16 cellular contexts compared by ENCODE assay signal in the genomic region with DNA sequence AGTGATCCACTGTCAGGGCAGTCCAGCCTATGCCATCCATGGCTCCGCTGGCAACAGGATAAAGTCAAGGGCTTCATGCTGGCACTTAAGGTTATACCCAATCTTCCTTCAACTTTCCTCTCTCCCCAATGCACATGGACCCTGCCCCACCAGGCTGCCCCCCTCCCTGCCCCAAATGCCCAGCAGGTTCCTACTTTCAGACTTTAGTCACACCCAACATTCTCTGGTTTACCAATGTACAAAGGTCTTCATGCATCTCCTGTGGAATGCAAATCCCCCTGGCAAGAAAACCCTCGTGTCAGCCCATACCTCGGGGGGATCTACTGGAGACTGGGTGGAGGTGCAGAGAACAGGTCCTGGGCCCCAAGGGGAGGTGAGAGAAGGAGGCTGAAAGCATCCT. TPM values are rescaled to one million over a fixed set of nuclear protein-coding genes. Genes with fewer than 3 reads are reported as not detected.
A peak's percentile ranks its signal among the peaks of the same experiment; 100 is the strongest.
DNase-seq lines count a peak whose midpoint lies in the region; ATAC-seq and TF ChIP-seq lines count a peak whose summit lies in the region.
"Had no signal": no experiment of that assay in that cellular context is flagged by ENCODE, and none has a peak within 500 bp of the region (broad histone marks: within the 10 kb centered on the region; RNA-seq: fewer than 3 reads in every experiment).

No MANE protein-coding gene starts in this region.

- POLR2A ChIA-PET in RWPE1 (lab: Yijun Ruan, JAX; ENCODE audit: low non-redundant PET), result no interaction called here

- no peak overlapping the region for H3K4me3 Mint-ChIP-seq in osteocyte (ENCODE audit: unreplicated experiment)
- H3K4me3 Mint-ChIP-seq in endothelial cell (ENCODE audit: unreplicated experiment), result no peak overlapping the region
- H3K4me3 Mint-ChIP-seq: activated T-cell treated with anti-CD3 and anti-CD28 coated beads, Interleukin-2, amount 50 U/mL, for 72 hours; CD4-positive, alpha-beta T cell had no signal

- TF ChIP-seq POLR2A in thyroid gland (IDR thresholded peaks at IDR 0.05), result no peak

- H3K9me3 Mint-ChIP-seq in osteocyte (ENCODE audit: unreplicated experiment) (no peaks in the 10 kb centered on the region), endothelial cell (ENCODE audit: unreplicated experiment) (no peaks in the 10 kb centered on the region)
- H3K9me3 Mint-ChIP-seq: activated T-cell treated with anti-CD3 and anti-CD28 coated beads, Interleukin-2, amount 50 U/mL, for 72 hours; CD4-positive, alpha-beta T cell had no signal

- no peak for ATAC-seq in HG03432 (IDR thresholded peaks at IDR 0.05; ENCODE audit: unreplicated experiment)
- ATAC-seq: activated T-cell treated with anti-CD3 and anti-CD28 coated beads, Interleukin-2, amount 50 U/mL, for 72 hours had no signal

- H3K27ac Mint-ChIP-seq in osteocyte (ENCODE audit: unreplicated experiment) (peak overlapping the region; percentile 92), endothelial cell (ENCODE audit: unreplicated experiment) (no peak overlapping the region)
- H3K27ac Mint-ChIP-seq: activated T-cell treated with anti-CD3 and anti-CD28 coated beads, Interleukin-2, amount 50 U/mL, for 72 hours; CD4-positive, alpha-beta T cell had no signal

- H3K36me3 Mint-ChIP-seq in osteocyte (ENCODE audit: unreplicated experiment), result no peaks in the 10 kb centered on the region
- H3K36me3 Mint-ChIP-seq in endothelial cell (ENCODE audit: low read depth, unreplicated experiment), result peaks cover 3% of the 10 kb centered on the region

- no peaks in the 10 kb centered on the region for H3K27me3 ChIP-seq in thyroid gland
- H3K27me3 ChIP-seq: tibial nerve had no signal

- no peaks in the 10 kb centered on the region for H3K9me3 ChIP-seq in thyroid gland
- H3K9me3 ChIP-seq: tibial nerve had no signal

- H3K27me3 Mint-ChIP-seq in osteocyte (ENCODE audit: unreplicated experiment) (no peaks in the 10 kb centered on the region), endothelial cell (ENCODE audit: unreplicated experiment) (no peaks in the 10 kb centered on the region)
- H3K27me3 Mint-ChIP-seq: CD4-positive, alpha-beta T cell had no signal

- CTCF ChIA-PET in RWPE1 (lab: Yijun Ruan, JAX), result no interaction called here

- no peak for DNase-seq in RWPE1 (ENCODE audit: low spot score)
- DNase-seq in epithelial cell of prostate (ENCODE audit: low read depth, low spot score), result no peak
- DNase-seq in osteocyte (ENCODE audit: extremely low spot score, unreplicated experiment), result no peak
- DNase-seq in thyroid gland, result no peak
- no peak for DNase-seq in endothelial cell (ENCODE audit: low spot score)
- DNase-seq in stimulated activated CD4-positive, alpha-beta T cell treated with anti-CD3 and anti-CD28 coated beads, Interleukin-4, amount 100 ng/mL, for 1 hour, result no peak
- DNase-seq: activated CD4-positive, alpha-beta T cell treated with anti-CD3 and anti-CD28 coated beads, Interleukin-2, amount 50 U/mL, for 48 hours; activated T-cell treated with anti-CD3 and anti-CD28 coated beads, Interleukin-2, amount 50 U/mL, for 72 hours; CD4-positive, alpha-beta T cell; GOT3; NCI-H1930; NCI-H510A treated with DMSO at 0.1 percent for 48 hours; occipital lobe; stimulated activated CD4-positive, alpha-beta T cell treated with anti-CD3 and anti-CD28 coated beads, Interleukin-1b, Interleukin-23, amount 100 ng/mL, for 48 hours had no signal

- no peak overlapping the region for H3K4me3 ChIP-seq in thyroid gland (replicated peaks in 1 of 3)
- H3K4me3 ChIP-seq: tibial nerve had no signal

- H3K36me3 ChIP-seq in thyroid gland, result no peaks in the 10 kb centered on the region
- H3K36me3 ChIP-seq: tibial nerve had no signal

- intact Hi-C loops in thyroid gland (cut with DNase I), result no loop called here

- H3K27ac ChIP-seq in RWPE1 (peak overlapping the region; percentile 96), epithelial cell of prostate (peak overlapping the region; percentile 96), thyroid gland (peak overlapping the region in 2 of 3 donors; percentile 74 to 88)

- H3K4me1 Mint-ChIP-seq in osteocyte (ENCODE audit: unreplicated experiment) (peaks cover 71% of the 10 kb centered on the region), endothelial cell (ENCODE audit: unreplicated experiment) (peaks cover 6% of the 10 kb centered on the region)

- WGBS in thyroid gland, 2 donors, result 93 to 96% methylated on average over 3 of the region's 3 CpGs

- TF ChIP-seq CTCF in RWPE1 (conservative IDR thresholded peaks at IDR 0.05; ENCODE audit: low read depth) (no peak), osteocyte (IDR thresholded peaks at IDR 0.05) (no peak), thyroid gland (IDR thresholded peaks at IDR 0.05) (no peak), endothelial cell (IDR thresholded peaks at IDR 0.05; ENCODE audit: unreplicated experiment) (no peak)

- peaks cover 6 to 36% of the 10 kb centered on the region in 2 donors for H3K4me1 ChIP-seq in thyroid gland

RNA-seq across cellular contexts. Expression of gene MCFD2, which starts 59.3 kb away (rescaled TPM):
- total RNA-seq in osteocyte, result 97.6 and 106 TPM in 2 replicates
- total RNA-seq in thyroid gland, result 100 to 1,000 TPM; 131 to 223 (median 169) TPM
- total RNA-seq in endothelial cell (ENCODE audit: unreplicated experiment), result 121 TPM
